In genomic region chr1:156852414-156852874, GRCh38 we compare ENCODE assay signal across 11 cellular contexts. TPM values are rescaled to one million over a fixed set of nuclear protein-coding genes. Genes with fewer than 3 reads are reported as not detected.
A peak's percentile ranks its signal among the peaks of the same experiment; 100 is the strongest.
DNase-seq lines count a peak whose midpoint lies in the region; ATAC-seq, FAIRE-seq and TF ChIP-seq lines count a peak whose summit lies in the region.
"Had no signal": no experiment of that assay in that cellular context is flagged by ENCODE, and none has a peak within 500 bp of the region (broad histone marks: within the 10 kb centered on the region; RNA-seq: fewer than 3 reads in every experiment).

No MANE protein-coding gene starts in this region.

- no peak overlapping the region for H4K91ac ChIP-seq in trophoblast cell (ENCODE audit: low read depth, low read length)

- no peak overlapping the region for H2BK5ac ChIP-seq in trophoblast cell (ENCODE audit: low read depth, low read length, poor library complexity)

- H3K27ac ChIP-seq in A549 = no peak overlapping the region
- no peak overlapping the region for H3K27ac ChIP-seq in HepG2 (ENCODE audit: extremely low read length, insufficient read depth, low read length)
- no peak overlapping the region for H3K27ac ChIP-seq in trophoblast cell (ENCODE audit: low read depth, low read length)

- H2BK120ac ChIP-seq in trophoblast cell (ENCODE audit: insufficient read depth, low read length, poor library complexity) = no peak overlapping the region

- H4K8ac ChIP-seq in trophoblast cell (ENCODE audit: low read depth, low read length) = no peak overlapping the region

- TF ChIP-seq EP300 in A549 (IDR thresholded peaks at IDR 0.05) (no peak), HepG2 (IDR thresholded peaks at IDR 0.05; ENCODE audit: low read depth in 2 of 2, low read length in 2 of 2) (no peak), HepG2 (CRISPR knock-in tag; IDR thresholded peaks at IDR 0.05; ENCODE audit: borderline replicate concordance) (no peak)

- H3K4ac ChIP-seq in trophoblast cell (ENCODE audit: low read depth, low read length) = no peak overlapping the region

- WGBS in A549 (ENCODE audit: missing lambda C conversion rate) = 37% methylated on average over 5 of the region's 9 CpGs
- WGBS in HepG2 (ENCODE audit: low lambda C conversion rate) = 0% methylated on average over 3 of the region's 9 CpGs
- WGBS in trophoblast cell (ENCODE audit: extremely low coverage, insufficient coverage, insufficient read length) = no CpG with 5 or more reads among the region's 9 CpGs

- FAIRE-seq in A549 (lab: Jason Lieb, UNC) (no peak), HepG2 (lab: Jason Lieb, UNC) (no peak)

- DNase-seq in A549 (ENCODE audit: low read depth in 1 of 2, low spot score in 1 of 2) (peak in 1 of 2 experiments; percentile 27), NCI-H146 (lab: John Stamatoyannopoulos, UW) (peak; percentile 94), adipocyte (ENCODE audit: low read depth) (peak; percentile 30), HepG2 (ENCODE audit: low spot score) (peak; percentile 48), iPS-NIHi7 (ENCODE audit: extremely low spot score) (no peak), trophoblast cell (no peak), T1000 (lab: John Stamatoyannopoulos, UW) (no peak)
- no peak for DNase-seq in stimulated activated CD4-positive, alpha-beta T cell treated with anti-CD3 and anti-CD28 coated beads, Interleukin-1b, Interleukin-23, amount 100 ng/mL, for 48 hours
- DNase-seq: mesendoderm, T-helper 9 cell had no signal

- H3K9ac ChIP-seq in adipocyte (ENCODE audit: low read length) = no peak overlapping the region
- no peak overlapping the region for H3K9ac ChIP-seq in HepG2 (ENCODE audit: insufficient read depth, low read depth, low read length)
- H3K9ac ChIP-seq in trophoblast cell (ENCODE audit: low read length) = no peak overlapping the region

- in situ Hi-C loops in HepG2 (cut with HindIII; ENCODE audit: extremely low pct_ligation_motif_present, low pct_unique_long_range_greater_than_20kb) = no loop called here

- no peaks in the 10 kb centered on the region for H3K36me3 ChIP-seq in adipocyte (ENCODE audit: control insufficient read depth, insufficient read depth, low read length, severe bottlenecking)
- H3K36me3 ChIP-seq in HepG2 (replicated peaks in 1 of 2; ENCODE audit: control insufficient read depth in 1 of 2, insufficient read depth in 2 of 2, low read length in 2 of 2) = no peaks in the 10 kb centered on the region
- no peaks in the 10 kb centered on the region for H3K36me3 ChIP-seq in trophoblast cell (ENCODE audit: control insufficient read depth in 1 of 2, insufficient read depth in 2 of 2, low read length in 2 of 2)

- H3K79me2 ChIP-seq in HepG2 (ENCODE audit: insufficient read depth, low read length) (no peaks in the 10 kb centered on the region), trophoblast cell (ENCODE audit: control insufficient read depth, insufficient read depth, low read length, poor library complexity) (no peaks in the 10 kb centered on the region)

- ATAC-seq in A549 (peak in 1 of 2 experiments; percentile 37; a peak in 3 of 6 replicates), HepG2 (peak; percentile 93)

- H4K12ac ChIP-seq in trophoblast cell (ENCODE audit: low read depth, low read length) = no peak overlapping the region

- H3K79me1 ChIP-seq in trophoblast cell (ENCODE audit: low read length) = no peaks in the 10 kb centered on the region

- TF ChIP-seq POLR2A in A549 (IDR thresholded peaks at IDR 0.05; ENCODE audit: low read length) (no peak), HepG2 (IDR thresholded peaks at IDR 0.05; ENCODE audit: insufficient read depth in 1 of 2, low read depth in 2 of 2, low read length in 2 of 2) (no peak)

- H4K20me1 ChIP-seq in HepG2 (ENCODE audit: insufficient read depth, low read length) = no peaks in the 10 kb centered on the region

- H3K4me1 ChIP-seq in A549 = peaks cover 9% of the 10 kb centered on the region; the same call in 2 of the 3 replicates
- H3K4me1 ChIP-seq in adipocyte (ENCODE audit: control insufficient read depth, insufficient read depth, low read length) = peaks cover 6% of the 10 kb centered on the region
- peaks cover 15% of the 10 kb centered on the region for H3K4me1 ChIP-seq in HepG2 (ENCODE audit: insufficient read depth, low read length)
- peaks cover 3% of the 10 kb centered on the region in 2 experiments for H3K4me1 ChIP-seq in trophoblast cell (ENCODE audit: control insufficient read depth in 1 of 2, insufficient read depth in 2 of 2, low read length in 2 of 2)

- POLR2A ChIA-PET in A549 (lab: Yijun Ruan, JAX) (no interaction called here), HepG2 (lab: Yijun Ruan, JAX) (interaction anchor here (1.2 kb wide), 1 partner anchor 85 kb away, joined by 3 read pairs; the partner anchor contains the start of gene PRCC)

- no peak overlapping the region for H3K23ac ChIP-seq in trophoblast cell (ENCODE audit: low read length)

- H2AK5ac ChIP-seq in trophoblast cell (ENCODE audit: low read length) = no peak overlapping the region

- H2AFZ ChIP-seq in HepG2 (ENCODE audit: low read length) = no peak overlapping the region
- H2AFZ ChIP-seq in trophoblast cell (ENCODE audit: insufficient read depth, low read length, poor library complexity) = no peak overlapping the region

- H3K4me2 ChIP-seq in A549 (peak overlapping the region; percentile 17; the same call in 1 of the 3 replicates), HepG2 (ENCODE audit: low read depth, low read length) (peak overlapping the region; percentile 54), trophoblast cell (ENCODE audit: low read length) (no peak overlapping the region)

- no peak overlapping the region for H2BK12ac ChIP-seq in trophoblast cell (ENCODE audit: low read length)

- intact Hi-C loops in HepG2 (cut with micrococcal nuclease; ENCODE audit: unreplicated experiment) = no loop called here

- CTCF ChIA-PET in A549 (lab: Yijun Ruan, JAX) = interaction anchor here (1.0 to 20.9 kb wide), 11 partner anchors 8 to 197 kb away, joined by 3 to 480 read pairs (median 12); partner anchors contain the start of genes LRRC71, NTRK1 and PEAR1
- CTCF ChIA-PET in HepG2 (lab: Yijun Ruan, JAX; ENCODE audit: low intra/inter-chr PET ratio, low total read pairs) = interaction anchor here (0.6 kb wide), 1 partner anchor 186 kb away, joined by 3 read pairs; no protein-coding TSS in a partner anchor

- H3K18ac ChIP-seq in trophoblast cell (ENCODE audit: low read length) = no peak overlapping the region

- H3K4me3 ChIP-seq in A549 (no peak overlapping the region), adipocyte (ENCODE audit: low read length) (no peak overlapping the region), HepG2 (replicated peaks in 1 of 3; ENCODE audit: insufficient read depth in 1 of 3, low read depth in 2 of 3, low read length in 3 of 3) (peak overlapping the region in 1 of 3 experiments; percentile 11; a peak in 1 of 6 replicates), trophoblast cell (ENCODE audit: low read depth, low read length) (no peak overlapping the region)

- TF ChIP-seq RAD21 in A549 (conservative IDR thresholded peaks at IDR 0.05 in 1 of 2, IDR thresholded peaks at IDR 0.05 in 1 of 2) (no peak), HepG2 (CRISPR knock-in tag; IDR thresholded peaks at IDR 0.05) (no peak)

- BruUV-seq in HepG2 (replicated peaks; lab: Mats Ljungman, UMichigan) = no TSS peak

- TF ChIP-seq CTCF in A549 (IDR thresholded peaks at IDR 0.05) = no peak
- no peak for TF ChIP-seq CTCF in HepG2 (CRISPR knock-in tag; IDR thresholded peaks at IDR 0.05)

- H3K9me3 ChIP-seq in A549 (no peaks in the 10 kb centered on the region), adipocyte (ENCODE audit: control insufficient read depth, low read length) (no peaks in the 10 kb centered on the region), HepG2 (ENCODE audit: low read length) (no peaks in the 10 kb centered on the region), trophoblast cell (ENCODE audit: insufficient read depth, low read depth, low read length) (peaks cover 15% of the 10 kb centered on the region)

- H3K27me3 ChIP-seq in adipocyte (replicated peaks; ENCODE audit: control insufficient read depth, insufficient read depth, low read length) = peaks cover 32% of the 10 kb centered on the region
- H3K27me3 ChIP-seq in HepG2 (ENCODE audit: control insufficient read depth in 1 of 2, insufficient read depth in 2 of 2, low read length in 2 of 2) = peaks cover 2 to 43% of the 10 kb centered on the region in 2 experiments; a peak in 2 of 5 replicates
- H3K27me3 ChIP-seq in trophoblast cell (ENCODE audit: insufficient read depth, low read length) = peaks cover 34% of the 10 kb centered on the region

- H3K14ac ChIP-seq in trophoblast cell (ENCODE audit: low read length) = no peak overlapping the region

RNA-seq across cellular contexts. Expression of gene INSRR, which starts 6.5 kb away (rescaled TPM):
- not detected in 2 replicates for polyA plus RNA-seq in A549 (2011; rRNA removed)
- polyA plus RNA-seq in A549 (2012; cell fraction: cytosol; rRNA removed) = not detected in 2 replicates
- polyA plus RNA-seq in A549 (2012; cell fraction: nucleus; rRNA removed) = 0.01 TPM in 1 of 2 replicates, not detected in the other
- polyA plus RNA-seq in A549 (2017; fragmentation: RNase III; extraction: RNeasy Plus Mini Kit Qiagen cat#74134 plus additional on column Dnase treatment) = not detected in 3 replicates
- not detected in 2 replicates for polyA minus RNA-seq in A549 (2011; rRNA and poly(A)+ RNA removed)
- total RNA-seq in HepG2 (2016; rRNA removed; fragmentation: Illumina TruSeq; extraction: Trizol) = not detected in 2 replicates
- total RNA-seq in HepG2 (2016; cell fraction: cytosol; rRNA removed; fragmentation: Illumina TruSeq; extraction: Trizol; ENCODE audit: low read depth) = not detected in 2 replicates
- total RNA-seq in HepG2 (2016; cell fraction: insoluble cytoplasmic fraction; rRNA removed; fragmentation: Illumina TruSeq; extraction: Trizol) = not detected in 2 replicates
- total RNA-seq in HepG2 (2016; cell fraction: membrane; rRNA removed; fragmentation: Illumina TruSeq; extraction: Trizol) = not detected in 2 replicates
- not detected in 2 replicates for total RNA-seq in HepG2 (2016; cell fraction: nucleus; rRNA removed; fragmentation: Illumina TruSeq; extraction: Trizol)
- polyA plus RNA-seq in HepG2 (2011; rRNA removed) = not detected in 2 replicates
- polyA plus RNA-seq in HepG2 (2011; cell fraction: cytosol; rRNA removed) = not detected in 2 replicates
- polyA plus RNA-seq in HepG2 (2011; cell fraction: nucleus; rRNA removed) = not detected in 2 replicates
- not detected in 2 replicates for polyA plus RNA-seq in HepG2 (2012)
- not detected in 2 replicates for polyA plus RNA-seq in HepG2 (2016; cell fraction: cytosol; fragmentation: Illumina TruSeq; extraction: Trizol; ENCODE audit: low read depth)
- polyA plus RNA-seq in HepG2 (2016; cell fraction: insoluble cytoplasmic fraction; fragmentation: Illumina TruSeq; extraction: Trizol; ENCODE audit: low read depth) = not detected in 2 replicates
- polyA plus RNA-seq in HepG2 (2016; cell fraction: membrane; fragmentation: Illumina TruSeq; extraction: Trizol; ENCODE audit: low read depth) = not detected in 2 replicates
- polyA plus RNA-seq in HepG2 (2016; cell fraction: nucleus; fragmentation: Illumina TruSeq; extraction: Trizol; ENCODE audit: insufficient read depth, low read depth) = not detected in 2 replicates
- polyA minus RNA-seq in HepG2 (2011; rRNA and poly(A)+ RNA removed; ENCODE audit: low replicate concordance) = not detected in 2 replicates
- polyA minus RNA-seq in HepG2 (2011; cell fraction: cytosol; rRNA and poly(A)+ RNA removed) = not detected in 2 replicates
- not detected in 2 replicates for polyA minus RNA-seq in HepG2 (2011; cell fraction: nucleus; rRNA and poly(A)+ RNA removed)
- polyA plus RNA-seq in trophoblast cell (2013) = under 0.01 and 0.01 TPM in 2 replicates
- total RNA-seq: A172 had no signal

RNA-seq across cellular contexts. Expression of gene NTRK1, which starts 8.2 kb away (rescaled TPM):
- polyA plus RNA-seq in A549 (2011; rRNA removed) = 0.05 and 0.07 TPM in 2 replicates
- polyA plus RNA-seq in A549 (2012; cell fraction: cytosol; rRNA removed) = 0.13 and 0.16 TPM in 2 replicates
- 0.47 and 0.67 TPM in 2 replicates for polyA plus RNA-seq in A549 (2012; cell fraction: nucleus; rRNA removed)
- 0.08 to 0.18 TPM (median 0.10 TPM) in 3 replicates for polyA plus RNA-seq in A549 (2017; fragmentation: RNase III; extraction: RNeasy Plus Mini Kit Qiagen cat#74134 plus additional on column Dnase treatment)
- 0.34 TPM in 1 of 2 replicates, not detected in the other for polyA minus RNA-seq in A549 (2011; rRNA and poly(A)+ RNA removed)
- total RNA-seq in HepG2 (2016; rRNA removed; fragmentation: Illumina TruSeq; extraction: Trizol) = not detected in 2 replicates
- total RNA-seq in HepG2 (2016; cell fraction: cytosol; rRNA removed; fragmentation: Illumina TruSeq; extraction: Trizol; ENCODE audit: low read depth) = not detected in 2 replicates
- total RNA-seq in HepG2 (2016; cell fraction: insoluble cytoplasmic fraction; rRNA removed; fragmentation: Illumina TruSeq; extraction: Trizol) = not detected in 2 replicates
- not detected in 2 replicates for total RNA-seq in HepG2 (2016; cell fraction: membrane; rRNA removed; fragmentation: Illumina TruSeq; extraction: Trizol)
- not detected in 2 replicates for total RNA-seq in HepG2 (2016; cell fraction: nucleus; rRNA removed; fragmentation: Illumina TruSeq; extraction: Trizol)
- not detected in 2 replicates for polyA plus RNA-seq in HepG2 (2011; rRNA removed)
- not detected in 2 replicates for polyA plus RNA-seq in HepG2 (2011; cell fraction: cytosol; rRNA removed)
- polyA plus RNA-seq in HepG2 (2011; cell fraction: nucleus; rRNA removed) = not detected in 2 replicates
- polyA plus RNA-seq in HepG2 (2012) = not detected in 2 replicates
- not detected in 2 replicates for polyA plus RNA-seq in HepG2 (2016; cell fraction: cytosol; fragmentation: Illumina TruSeq; extraction: Trizol; ENCODE audit: low read depth)
- polyA plus RNA-seq in HepG2 (2016; cell fraction: insoluble cytoplasmic fraction; fragmentation: Illumina TruSeq; extraction: Trizol; ENCODE audit: low read depth) = not detected in 2 replicates
- polyA plus RNA-seq in HepG2 (2016; cell fraction: membrane; fragmentation: Illumina TruSeq; extraction: Trizol; ENCODE audit: low read depth) = not detected in 2 replicates
- polyA plus RNA-seq in HepG2 (2016; cell fraction: nucleus; fragmentation: Illumina TruSeq; extraction: Trizol; ENCODE audit: insufficient read depth, low read depth) = not detected in 2 replicates
- polyA minus RNA-seq in HepG2 (2011; rRNA and poly(A)+ RNA removed; ENCODE audit: low replicate concordance) = 0.08 and 0.19 TPM in 2 replicates
- polyA minus RNA-seq in HepG2 (2011; cell fraction: cytosol; rRNA and poly(A)+ RNA removed) = not detected in 2 replicates
- polyA minus RNA-seq in HepG2 (2011; cell fraction: nucleus; rRNA and poly(A)+ RNA removed) = not detected in 2 replicates
- 0.29 and 0.45 TPM in 2 replicates for polyA plus RNA-seq in trophoblast cell (2013)

RNA-seq across cellular contexts. Expression of gene SH2D2A, which starts 35.8 kb away (rescaled TPM):
- polyA plus RNA-seq in A549 (2011; rRNA removed) (1.4 and 1.8 TPM in 2 replicates), A549 (2017; fragmentation: RNase III; extraction: RNeasy Plus Mini Kit Qiagen cat#74134 plus additional on column Dnase treatment) (1.6 to 1.8 TPM (median 1.8 TPM) in 3 replicates), HepG2 (2011; rRNA removed) (0.56 and 0.57 TPM in 2 replicates)
- polyA plus RNA-seq in A549 (2012; cell fraction: cytosol; rRNA removed) = 1.9 and 2.8 TPM in 2 replicates
- polyA plus RNA-seq in A549 (2012; cell fraction: nucleus; rRNA removed) = 4.2 and 5.1 TPM in 2 replicates
- 0.92 and 1.2 TPM in 2 replicates for polyA minus RNA-seq in A549 (2011; rRNA and poly(A)+ RNA removed)
- total RNA-seq in HepG2 (2016; rRNA removed; fragmentation: Illumina TruSeq; extraction: Trizol) = 0.59 and 0.73 TPM in 2 replicates
- 0.35 and 0.51 TPM in 2 replicates for total RNA-seq in HepG2 (2016; cell fraction: cytosol; rRNA removed; fragmentation: Illumina TruSeq; extraction: Trizol; ENCODE audit: low read depth)
- total RNA-seq in HepG2 (2016; cell fraction: insoluble cytoplasmic fraction; rRNA removed; fragmentation: Illumina TruSeq; extraction: Trizol) = 0.34 and 1.2 TPM in 2 replicates
- total RNA-seq in HepG2 (2016; cell fraction: membrane; rRNA removed; fragmentation: Illumina TruSeq; extraction: Trizol) = 0.52 and 1.0 TPM in 2 replicates
- 0.75 and 0.85 TPM in 2 replicates for total RNA-seq in HepG2 (2016; cell fraction: nucleus; rRNA removed; fragmentation: Illumina TruSeq; extraction: Trizol)
- polyA plus RNA-seq in HepG2 (2011; cell fraction: cytosol; rRNA removed) = 0.55 and 0.78 TPM in 2 replicates
- 0.16 and 0.47 TPM in 2 replicates for polyA plus RNA-seq in HepG2 (2011; cell fraction: nucleus; rRNA removed)
- 0.79 and 1.0 TPM in 2 replicates for polyA plus RNA-seq in HepG2 (2012)
- polyA plus RNA-seq in HepG2 (2016; cell fraction: cytosol; fragmentation: Illumina TruSeq; extraction: Trizol; ENCODE audit: low read depth) = 0.62 and 0.67 TPM in 2 replicates
- polyA plus RNA-seq in HepG2 (2016; cell fraction: insoluble cytoplasmic fraction; fragmentation: Illumina TruSeq; extraction: Trizol; ENCODE audit: low read depth) = 1.3 and 1.8 TPM in 2 replicates
- polyA plus RNA-seq in HepG2 (2016; cell fraction: membrane; fragmentation: Illumina TruSeq; extraction: Trizol; ENCODE audit: low read depth) = 0.71 and 1.1 TPM in 2 replicates
- 1.0 and 1.8 TPM in 2 replicates for polyA plus RNA-seq in HepG2 (2016; cell fraction: nucleus; fragmentation: Illumina TruSeq; extraction: Trizol; ENCODE audit: insufficient read depth, low read depth)
- polyA minus RNA-seq in HepG2 (2011; rRNA and poly(A)+ RNA removed; ENCODE audit: low replicate concordance) = 0.72 and 1.9 TPM in 2 replicates
- 0.62 TPM in 1 of 2 replicates, not detected in the other for polyA minus RNA-seq in HepG2 (2011; cell fraction: cytosol; rRNA and poly(A)+ RNA removed)
- not detected in 2 replicates for polyA minus RNA-seq in HepG2 (2011; cell fraction: nucleus; rRNA and poly(A)+ RNA removed)
- polyA plus RNA-seq in trophoblast cell (2013) = 0.14 TPM in 1 of 2 replicates, not detected in the other

RNA-seq across cellular contexts. Expression of gene PEAR1, which starts 41.1 kb away (rescaled TPM):
- polyA plus RNA-seq in A549 (2011; rRNA removed) (1.7 and 2.9 TPM in 2 replicates), A549 (2017; fragmentation: RNase III; extraction: RNeasy Plus Mini Kit Qiagen cat#74134 plus additional on column Dnase treatment) (5.0 to 7.5 TPM (median 6.3 TPM) in 3 replicates), HepG2 (2011; rRNA removed) (0.39 and 0.41 TPM in 2 replicates)
- 4.2 and 5.4 TPM in 2 replicates for polyA plus RNA-seq in A549 (2012; cell fraction: cytosol; rRNA removed)
- polyA plus RNA-seq in A549 (2012; cell fraction: nucleus; rRNA removed) = 27.8 and 33.5 TPM in 2 replicates
- polyA minus RNA-seq in A549 (2011; rRNA and poly(A)+ RNA removed) = 0.79 and 1.4 TPM in 2 replicates
- total RNA-seq in HepG2 (2016; rRNA removed; fragmentation: Illumina TruSeq; extraction: Trizol) = 0.06 and 0.27 TPM in 2 replicates
- total RNA-seq in HepG2 (2016; cell fraction: cytosol; rRNA removed; fragmentation: Illumina TruSeq; extraction: Trizol; ENCODE audit: low read depth) = not detected in 2 replicates
- 0.09 TPM in 1 of 2 replicates, not detected in the other for total RNA-seq in HepG2 (2016; cell fraction: insoluble cytoplasmic fraction; rRNA removed; fragmentation: Illumina TruSeq; extraction: Trizol)
- total RNA-seq in HepG2 (2016; cell fraction: membrane; rRNA removed; fragmentation: Illumina TruSeq; extraction: Trizol) = 0.07 TPM in 1 of 2 replicates, not detected in the other
- not detected in 2 replicates for total RNA-seq in HepG2 (2016; cell fraction: nucleus; rRNA removed; fragmentation: Illumina TruSeq; extraction: Trizol)
- 0.12 and 0.20 TPM in 2 replicates for polyA plus RNA-seq in HepG2 (2011; cell fraction: cytosol; rRNA removed)
- 1.7 and 2.6 TPM in 2 replicates for polyA plus RNA-seq in HepG2 (2011; cell fraction: nucleus; rRNA removed)
- 0.03 and 0.21 TPM in 2 replicates for polyA plus RNA-seq in HepG2 (2012)
- polyA plus RNA-seq in HepG2 (2016; cell fraction: cytosol; fragmentation: Illumina TruSeq; extraction: Trizol; ENCODE audit: low read depth) = 0.10 TPM in 1 of 2 replicates, not detected in the other
- polyA plus RNA-seq in HepG2 (2016; cell fraction: insoluble cytoplasmic fraction; fragmentation: Illumina TruSeq; extraction: Trizol; ENCODE audit: low read depth) = not detected in 2 replicates
- 0.06 and 0.17 TPM in 2 replicates for polyA plus RNA-seq in HepG2 (2016; cell fraction: membrane; fragmentation: Illumina TruSeq; extraction: Trizol; ENCODE audit: low read depth)
- 0.79 and 1.1 TPM in 2 replicates for polyA plus RNA-seq in HepG2 (2016; cell fraction: nucleus; fragmentation: Illumina TruSeq; extraction: Trizol; ENCODE audit: insufficient read depth, low read depth)
- 0.20 and 0.98 TPM in 2 replicates for polyA minus RNA-seq in HepG2 (2011; rRNA and poly(A)+ RNA removed; ENCODE audit: low replicate concordance)
- polyA minus RNA-seq in HepG2 (2011; cell fraction: cytosol; rRNA and poly(A)+ RNA removed) = not detected in 2 replicates
- 0.13 and 0.50 TPM in 2 replicates for polyA minus RNA-seq in HepG2 (2011; cell fraction: nucleus; rRNA and poly(A)+ RNA removed)
- polyA plus RNA-seq in trophoblast cell (2013) = 16.1 and 16.6 TPM in 2 replicates

Comparison
In these comparisons a context has a peak if more than half of its experiments do, and no peak if none do; other contexts are left out.
1. DNase-seq: peak in NCI-H146 (single experiment), adipocyte (single experiment) and HepG2 (single experiment); none in iPS-NIHi7 (single experiment), stimulated activated CD4-positive, alpha-beta T cell treated with anti-CD3 and anti-CD28 coated beads, Interleukin-1b, Interleukin-23, amount 100 ng/mL, for 48 hours (single experiment), trophoblast cell (0 of 2) and T1000 (single experiment).
2. Of the 38 proteins assayed by ChIP-seq in both HepG2 and A549: peak only in HepG2: KDM1A and RFX5; only in A549: none; in both: none; in neither: 36.